ENCODE assay signal across 15 cellular contexts in genomic region chr3:15430624-15431023, GRCh38.
"Had no signal": no experiment of that assay in that cellular context is flagged by ENCODE, and none has a peak within 500 bp of the region (broad histone marks: within the 10 kb centered on the region; RNA-seq: fewer than 3 reads in every experiment).

No MANE protein-coding gene starts in this region.

- H3K4me3 ChIP-seq: coronary artery, heart left ventricle, left ventricle myocardium inferior, stomach, thoracic aorta had no signal

- DNase-seq: activated CD4-positive, CD25-positive, alpha-beta regulatory T cell treated with anti-CD3 and anti-CD28 coated beads, Interleukin-2, amount 50 U/mL, for 72 hours; activated T-cell treated with anti-CD3 and anti-CD28 coated beads for 4 hours; caudate nucleus; effector CD4-positive, alpha-beta T cell; foreskin melanocyte; islet precursor cell; left ventricle myocardium inferior; mesendoderm; stimulated activated CD4-positive, alpha-beta T cell treated with anti-CD3 and anti-CD28 coated beads, Interleukin-15, amount 100 ng/mL, for 24 hours; stimulated activated CD4-positive, alpha-beta T cell treated with anti-CD3 and anti-CD28 coated beads, Interleukin-4, amount 100 ng/mL, for 24 hours; stomach had no signal

- H2AFZ ChIP-seq: parathyroid adenoma had no signal

- H3K9ac ChIP-seq: parathyroid adenoma had no signal

- H3K27me3 ChIP-seq: heart left ventricle, stomach had no signal

- H3K9me3 ChIP-seq: heart left ventricle, left ventricle myocardium inferior, stomach, thoracic aorta had no signal

- H3K27ac ChIP-seq: coronary artery, heart left ventricle, left ventricle myocardium inferior, parathyroid adenoma, stomach, thoracic aorta had no signal
